8 cellular contexts compared by ENCODE assay signal in genomic region chr4:83074086-83074704, GRCh38. TPM values are rescaled to one million over a fixed set of nuclear protein-coding genes. Genes with fewer than 3 reads are reported as not detected.
DNase-seq lines count a peak whose midpoint lies in the region; ATAC-seq and TF ChIP-seq lines count a peak whose summit lies in the region.

No MANE protein-coding gene starts in this region.

- no peaks in the 10 kb centered on the region for H3K27me3 Mint-ChIP-seq in naive thymus-derived CD8-positive, alpha-beta T cell

- no peaks in the 10 kb centered on the region for H3K9me3 Mint-ChIP-seq in naive thymus-derived CD8-positive, alpha-beta T cell

- peak overlapping the region; percentile 0 to 90 (median 80) for H3K27ac Mint-ChIP-seq in naive thymus-derived CD8-positive, alpha-beta T cell

- no peak overlapping the region for H3K4me3 ChIP-seq in uterus

- peak overlapping the region; percentile 39 to 84 (median 76) for H3K4me3 Mint-ChIP-seq in naive thymus-derived CD8-positive, alpha-beta T cell

- peaks cover 0 to 8% of the 10 kb centered on the region in 2 donors for H3K4me1 ChIP-seq in uterus

- peak; percentile 90 for ATAC-seq in GM18907 (IDR thresholded peaks at IDR 0.05; ENCODE audit: unreplicated experiment)
- peak; percentile 68 for ATAC-seq in HG03139 (IDR thresholded peaks at IDR 0.05; ENCODE audit: unreplicated experiment)
- peak; percentile 97 to 98 for ATAC-seq in naive thymus-derived CD8-positive, alpha-beta T cell

- no peak for TF ChIP-seq POLR2A in uterus (IDR thresholded peaks at IDR 0.05)

- POLR2A ChIA-PET in naive thymus-derived CD8-positive, alpha-beta T cell (lab: Charles Lee) = interaction anchor here (0.5 to 3.2 kb wide), 13 partner anchors 10 to 206 kb away, joined by 3 to 15 read pairs (median 4); partner anchors contain the start of genes COPS4 and PLAC8

- intact Hi-C loops in uterus (cut with DNase I; ENCODE audit: low total_unique reads) = loop anchor here (10.0 kb wide), 1 partner anchor 211 kb away; the partner anchor contains the start of gene COQ2

- DNase-seq in CMK (ENCODE audit: low read depth) = peak; percentile 36
- peak; percentile 13 to 68 for DNase-seq in NCI-H446 (lab: John Stamatoyannopoulos, UW)
- DNase-seq in activated CD4-positive, alpha-beta T cell treated with anti-CD3 and anti-CD28 coated beads for 48 hours = peak; percentile 54
- peak; percentile 45 for DNase-seq in epidermal melanocyte (ENCODE audit: insufficient read length, low spot score)
- DNase-seq in naive thymus-derived CD8-positive, alpha-beta T cell = peak in 9 of 10 donors; percentile 51 to 91 (median 77)
- DNase-seq in uterus = peak in 1 of 2 donors; percentile 27

- H3K4me1 Mint-ChIP-seq in naive thymus-derived CD8-positive, alpha-beta T cell = peaks cover 5 to 27% (median 8%) of the 10 kb centered on the region in 4 donors

- H3K27ac ChIP-seq in uterus = peak overlapping the region; percentile 37 to 86

- TF ChIP-seq CTCF in uterus (IDR thresholded peaks at IDR 0.05) = peak; percentile 60 to 69 (median 64)

- no peaks in the 10 kb centered on the region for H3K27me3 ChIP-seq in uterus

- H3K36me3 ChIP-seq in uterus = no peaks in the 10 kb centered on the region

- no peaks in the 10 kb centered on the region for H3K9me3 ChIP-seq in uterus

- H3K36me3 Mint-ChIP-seq in naive thymus-derived CD8-positive, alpha-beta T cell = peaks cover 7 to 54% (median 27%) of the 10 kb centered on the region in 3 donors

RNA-seq across cellular contexts. Expression of gene COPS4, which starts 39.2 kb away (rescaled TPM):
- 10 to 100 TPM; 26.1 to 28.9 TPM for total RNA-seq in naive thymus-derived CD8-positive, alpha-beta T cell
- polyA plus RNA-seq in naive thymus-derived CD8-positive, alpha-beta T cell = 10 to 100 TPM; 58.4 to 62.5 (median 61.2) TPM
- total RNA-seq in uterus = 100 to 1,000 TPM in 1 of 4 donors, 10 to 100 TPM in 3; 21.3 to 113 (median 73.3) TPM

RNA-seq across cellular contexts. Expression of gene PLAC8, which starts 40.3 kb away (rescaled TPM):
- total RNA-seq in naive thymus-derived CD8-positive, alpha-beta T cell = 100 to 1,000 TPM; 222 to 258 TPM
- 100 to 1,000 TPM; 470 to 615 (median 609) TPM for polyA plus RNA-seq in naive thymus-derived CD8-positive, alpha-beta T cell
- 1 to 10 TPM in 2 of 4 donors, under 1 TPM in 1, not detected in 1; 0.51 to 6.3 (median 2.6) TPM for total RNA-seq in uterus

Comparison
In these comparisons a context has a peak if more than half of its experiments do, and no peak if none do; other contexts are left out.
1. RNA of gene PLAC8, which starts 40.3 kb away (total RNA-seq): 222 to 258 TPM in naive thymus-derived CD8-positive, alpha-beta T cell; 0.51 to 6.3 TPM in uterus; every median in the first group is over 10 times any median in the second.
2. Peak in every context shown above with its lines, with median percentiles within 50 percentile points of each other: ATAC-seq.